ENCODE assay signal across 17 cellular contexts in genomic region chr21:23695449-23695848, GRCh38.
DNase-seq lines count a peak whose midpoint lies in the region; ATAC-seq and TF ChIP-seq lines count a peak whose summit lies in the region.
"Had no signal": no experiment of that assay in that cellular context is flagged by ENCODE, and none has a peak within 500 bp of the region (broad histone marks: within the 10 kb centered on the region; RNA-seq: fewer than 3 reads in every experiment).

No MANE protein-coding gene starts in this region.

- peak; percentile 41 for ATAC-seq in GM18867 (IDR thresholded peaks at IDR 0.05; ENCODE audit: unreplicated experiment)
- ATAC-seq in HG03520 (IDR thresholded peaks at IDR 0.05; ENCODE audit: unreplicated experiment): peak; percentile 51
- ATAC-seq in activated B cell treated with CpG ODN at 0.5 μM for 24 hours (ENCODE audit: low read depth): peak; percentile 60
- ATAC-seq: K562 had no signal

- BruUV-seq in A673 (replicated peaks; lab: Mats Ljungman, UMichigan): no TSS peak

- DNase-seq in A673 (ENCODE audit: low spot score) (peak; percentile 50), activated B cell treated with CpG ODN at 0.5 μM for 24 hours (no peak), RWPE1 (ENCODE audit: low spot score) (no peak), ascending aorta (ENCODE audit: low spot score in 2 of 2) (no peak)
- DNase-seq in activated T-cell treated with anti-CD3 and anti-CD28 coated beads, Interleukin-2, amount 50 U/mL, for 48 hours: no peak
- DNase-seq in activated CD4-positive, alpha-beta memory T cell treated with anti-CD3 and anti-CD28 coated beads for 36 hours: no peak
- DNase-seq: Calu3; CD4-positive, CD25-positive, alpha-beta regulatory T cell; DMS79 treated with DMSO at 0.1 percent for 48 hours; HFFc6; NCI-H1048; NCI-H345; NCI-H774 had no signal

- H3K9me3 ChIP-seq in A673 (ENCODE audit: low read depth, low read length, poor library complexity, severe bottlenecking) (peaks cover 14% of the 10 kb centered on the region), ascending aorta (no peaks in the 10 kb centered on the region)

- H3K9me3 Mint-ChIP-seq in activated B cell treated with CpG ODN at 0.5 μM for 24 hours: peaks cover 18% of the 10 kb centered on the region
- H3K9me3 Mint-ChIP-seq in activated CD4-positive, alpha-beta memory T cell treated with anti-CD3 and anti-CD28 coated beads for 36 hours: peaks cover 16% of the 10 kb centered on the region

- intact Hi-C loops in A673 (cut with micrococcal nuclease; ENCODE audit: unreplicated experiment) (no loop called here), activated B cell treated with CpG ODN at 0.5 μM for 24 hours (cut with micrococcal nuclease) (no loop called here), ascending aorta (cut with DNase I) (no loop called here)
- intact Hi-C loops in activated CD4-positive, alpha-beta memory T cell treated with anti-CD3 and anti-CD28 coated beads for 36 hours (cut with micrococcal nuclease): no loop called here

- CTCF ChIA-PET in A673 (lab: Charles Lee) (no interaction called here), activated B cell treated with CpG ODN at 0.5 μM for 24 hours (lab: Charles Lee) (no interaction called here), RWPE1 (lab: Yijun Ruan, JAX) (interaction anchor here (0.6 kb wide), 2 partner anchors 40 to 1130 kb away, joined by 3 to 6 read pairs; no protein-coding TSS in a partner anchor)
- CTCF ChIA-PET in activated CD4-positive, alpha-beta memory T cell treated with anti-CD3 and anti-CD28 coated beads for 36 hours (lab: Charles Lee): interaction anchor here (0.7 kb wide), 1 partner anchor 23 kb away, joined by 3 read pairs; no protein-coding TSS in a partner anchor

- H3K27me3 ChIP-seq in A673 (replicated peaks; ENCODE audit: insufficient read depth, low read depth, low read length, poor library complexity) (no peaks in the 10 kb centered on the region), ascending aorta (no peaks in the 10 kb centered on the region)

- H3K4me1 ChIP-seq in A673 (ENCODE audit: insufficient read depth, low read length, poor library complexity, severe bottlenecking) (peaks cover 10% of the 10 kb centered on the region), ascending aorta (no peaks in the 10 kb centered on the region)

- POLR2A ChIA-PET in A673 (lab: Charles Lee; ENCODE audit: low non-redundant PET): no interaction called here
- POLR2A ChIA-PET in activated B cell treated with CpG ODN at 0.5 μM for 24 hours (lab: Charles Lee): no interaction called here
- POLR2A ChIA-PET in RWPE1 (lab: Yijun Ruan, JAX; ENCODE audit: low non-redundant PET): no interaction called here
- POLR2A ChIA-PET in activated CD4-positive, alpha-beta memory T cell treated with anti-CD3 and anti-CD28 coated beads for 36 hours (lab: Charles Lee): no interaction called here

- H3K27ac Mint-ChIP-seq in activated B cell treated with CpG ODN at 0.5 μM for 24 hours: no peak overlapping the region
- H3K27ac Mint-ChIP-seq in activated CD4-positive, alpha-beta memory T cell treated with anti-CD3 and anti-CD28 coated beads for 36 hours: no peak overlapping the region
- H3K27ac Mint-ChIP-seq: CD4-positive, CD25-positive, alpha-beta regulatory T cell; HFFc6 had no signal

- H3K27me3 Mint-ChIP-seq in activated B cell treated with CpG ODN at 0.5 μM for 24 hours: no peaks in the 10 kb centered on the region
- no peaks in the 10 kb centered on the region for H3K27me3 Mint-ChIP-seq in activated CD4-positive, alpha-beta memory T cell treated with anti-CD3 and anti-CD28 coated beads for 36 hours
- H3K27me3 Mint-ChIP-seq: CD4-positive, CD25-positive, alpha-beta regulatory T cell had no signal

- H3K27ac ChIP-seq in A673 (ENCODE audit: low read depth, low read length, poor library complexity, severe bottlenecking) (peak overlapping the region; percentile 40), RWPE1 (no peak overlapping the region), ascending aorta (no peak overlapping the region)
- H3K27ac ChIP-seq: HL-60 had no signal

- no peak overlapping the region for H3K4me3 ChIP-seq in A673 (ENCODE audit: low read depth, low read length, poor library complexity, severe bottlenecking)
- H3K4me3 ChIP-seq in ascending aorta: no peak overlapping the region
- H3K4me3 ChIP-seq: K562 had no signal

- TF ChIP-seq CTCF in A673 (conservative IDR thresholded peaks at IDR 0.05; ENCODE audit: low read depth, low read length) (no peak), activated B cell treated with CpG ODN at 0.5 μM for 24 hours (IDR thresholded peaks at IDR 0.05) (no peak), RWPE1 (conservative IDR thresholded peaks at IDR 0.05; ENCODE audit: low read depth) (no peak), ascending aorta (IDR thresholded peaks at IDR 0.05) (no peak)

- peaks cover 13% of the 10 kb centered on the region for H3K4me1 Mint-ChIP-seq in activated B cell treated with CpG ODN at 0.5 μM for 24 hours
- H3K4me1 Mint-ChIP-seq in activated CD4-positive, alpha-beta memory T cell treated with anti-CD3 and anti-CD28 coated beads for 36 hours (ENCODE audit: low read depth): no peaks in the 10 kb centered on the region
- H3K4me1 Mint-ChIP-seq: CD4-positive, CD25-positive, alpha-beta regulatory T cell had no signal

- no peak overlapping the region for H3K4me3 Mint-ChIP-seq in activated B cell treated with CpG ODN at 0.5 μM for 24 hours
- no peak overlapping the region for H3K4me3 Mint-ChIP-seq in activated CD4-positive, alpha-beta memory T cell treated with anti-CD3 and anti-CD28 coated beads for 36 hours
- H3K4me3 Mint-ChIP-seq: CD4-positive, CD25-positive, alpha-beta regulatory T cell; HFFc6 had no signal

- no peaks in the 10 kb centered on the region for H3K36me3 Mint-ChIP-seq in activated B cell treated with CpG ODN at 0.5 μM for 24 hours (ENCODE audit: low read depth)
- H3K36me3 Mint-ChIP-seq in activated CD4-positive, alpha-beta memory T cell treated with anti-CD3 and anti-CD28 coated beads for 36 hours: no peaks in the 10 kb centered on the region
- H3K36me3 Mint-ChIP-seq: CD4-positive, CD25-positive, alpha-beta regulatory T cell had no signal

- no peaks in the 10 kb centered on the region for H3K36me3 ChIP-seq in A673 (ENCODE audit: insufficient read depth, low read length, poor library complexity, severe bottlenecking)
- H3K36me3 ChIP-seq in ascending aorta: no peaks in the 10 kb centered on the region

Comparison
In these comparisons a context has a peak if more than half of its experiments do, and no peak if none do; other contexts are left out.
1. CTCF ChIA-PET loops: an anchor here in RWPE1 (0.6 kb wide) and activated CD4-positive, alpha-beta memory T cell treated with anti-CD3 and anti-CD28 coated beads for 36 hours (0.7 kb wide); none called in A673 and activated B cell treated with CpG ODN at 0.5 μM for 24 hours.